31 cellular contexts compared by ENCODE assay signal in the genomic region with DNA sequence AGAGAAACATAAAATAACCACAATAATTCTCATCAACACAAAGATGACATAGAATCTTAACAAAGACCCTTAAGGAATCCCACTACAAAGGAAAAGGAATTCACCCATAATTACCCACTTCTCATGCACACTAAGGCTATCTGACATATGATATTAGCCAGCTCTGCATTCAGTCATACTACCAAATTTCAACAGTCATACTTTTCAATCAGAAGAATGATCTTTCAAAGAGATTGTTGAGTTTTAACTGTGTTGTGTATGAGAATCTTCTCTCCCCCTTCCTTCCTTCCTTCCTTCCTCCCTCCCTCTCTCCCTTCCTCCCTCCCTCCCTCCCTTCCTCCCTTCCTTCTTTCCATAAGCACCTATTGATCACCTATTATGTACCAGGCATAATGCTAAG. TPM values are rescaled to one million over a fixed set of nuclear protein-coding genes. Genes with fewer than 3 reads are reported as not detected.
"Had no signal": no experiment of that assay in that cellular context is flagged by ENCODE, and none has a peak within 500 bp of the region (broad histone marks: within the 10 kb centered on the region; RNA-seq: fewer than 3 reads in every experiment).

No MANE protein-coding gene starts in this region.

- DNase-seq: activated B cell treated with CpG ODN at 0.5 μM for 24 hours; activated CD4-positive, alpha-beta T cell treated with anti-CD3 and anti-CD28 coated beads for 48 hours; activated CD4-positive, alpha-beta T cell treated with anti-CD3 and anti-CD28 coated beads, Interleukin-2, amount 50 U/mL, for 1 hour; activated CD4-positive, alpha-beta T cell treated with anti-CD3 and anti-CD28 coated beads, Interleukin-2, amount 50 U/mL, for 48 hours; activated CD8-positive, alpha-beta memory T cell treated with anti-CD3 and anti-CD28 coated beads for 24 hours; activated CD8-positive, alpha-beta T cell treated with anti-CD3 and anti-CD28 coated beads for 36 hours; activated effector memory CD4-positive, alpha-beta T cell treated with Interleukin-2 at 50 U/mL for 16 hours; activated gamma-delta T cell treated with Interleukin-2 at 50 U/mL for 16 hours; activated naive CD4-positive, alpha-beta T cell treated with anti-CD3 and anti-CD28 coated beads, Interleukin-2, amount 50 U/mL, for 16 hours; activated naive CD4-positive, alpha-beta T cell treated with Interleukin-2 at 50 U/mL for 16 hours; activated T-cell treated with anti-CD3 and anti-CD28 coated beads, Interleukin-2, amount 50 U/mL, for 4 hours; adrenal gland; amygdala; aorta; body of pancreas; caudate nucleus; cortex of kidney; dermis blood vessel endothelial cell; effector CD4-positive, alpha-beta T cell; effector memory CD8-positive, alpha-beta T cell; foreskin keratinocyte; gastrocnemius medialis; glutamatergic neuron; heart left ventricle; T1000; WERI-Rb-1 had no signal

- H3K36me3 ChIP-seq: adrenal gland, esophagus muscularis mucosa, gastrocnemius medialis, heart left ventricle, WERI-Rb-1 had no signal

- H3K27ac ChIP-seq: adrenal gland, body of pancreas, foreskin keratinocyte, gastrocnemius medialis, heart left ventricle, WERI-Rb-1 had no signal

- H3K27me3 ChIP-seq: adrenal gland, body of pancreas, esophagus muscularis mucosa, gastrocnemius medialis had no signal

- H3K4me1 ChIP-seq: adrenal gland, body of pancreas, foreskin keratinocyte had no signal

- FAIRE-seq: colon had no signal

- H3K9me3 ChIP-seq: adrenal gland, body of pancreas, esophagus muscularis mucosa, gastrocnemius medialis, heart left ventricle had no signal

- ATAC-seq: activated CD4-positive, CD25-positive, alpha-beta regulatory T cell treated with anti-CD3 and anti-CD28 coated beads, Interleukin-2, amount 50 U/mL, for 24 hours; activated CD8-positive, alpha-beta T cell treated with anti-CD3 and anti-CD28 coated beads for 36 hours; activated T-cell treated with anti-CD3 and anti-CD28 coated beads, Interleukin-2, amount 50 U/mL, for 4 hours; activated T-helper 17 cell treated with anti-CD3 and anti-CD28 coated beads, Interleukin-2, amount 50 U/mL, for 72 hours; body of pancreas; effector memory CD8-positive, alpha-beta T cell; foreskin keratinocyte; gastrocnemius medialis; heart left ventricle had no signal

- H3K4me3 ChIP-seq: adrenal gland, body of pancreas, esophagus muscularis mucosa, gastrocnemius medialis, heart left ventricle had no signal

RNA-seq across cellular contexts. Expression of gene KIAA2012, which starts 22.4 kb away (rescaled TPM):
- total RNA-seq: activated B cell treated with CpG ODN at 0.5 μM for 24 hours; activated CD8-positive, alpha-beta T cell treated with anti-CD3 and anti-CD28 coated beads for 36 hours; activated T-cell treated with anti-CD3 and anti-CD28 coated beads, Interleukin-2, amount 50 U/mL, for 4 hours; activated T-helper 17 cell treated with anti-CD3 and anti-CD28 coated beads, Interleukin-2, amount 50 U/mL, for 72 hours; adrenal gland; aorta; body of pancreas; chondrocyte; dermis blood vessel endothelial cell; foreskin keratinocyte; gastrocnemius medialis had no signal
- polyA plus RNA-seq: aorta, foreskin keratinocyte, heart left ventricle had no signal
